18 cellular contexts compared by ENCODE assay signal in the genomic region with DNA sequence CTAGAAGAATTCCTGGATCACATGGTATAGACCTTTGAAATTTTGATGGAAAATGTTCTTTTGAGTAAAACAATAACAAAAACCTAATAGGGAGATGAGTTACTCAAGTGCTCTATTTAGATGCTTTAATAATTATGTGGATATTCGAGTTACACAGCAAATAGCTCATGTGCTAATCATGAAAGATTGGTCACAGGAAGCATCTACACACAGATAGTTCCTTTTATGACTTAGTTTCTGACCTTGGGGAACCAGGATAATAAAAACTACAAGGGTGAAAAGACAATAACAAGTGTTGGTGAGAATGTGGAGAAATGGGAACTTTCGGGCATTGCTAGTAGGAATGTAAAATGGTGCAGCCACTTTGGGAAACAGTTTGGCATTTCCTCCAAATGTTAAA. TPM values are rescaled to one million over a fixed set of nuclear protein-coding genes. Genes with fewer than 3 reads are reported as not detected.
DNase-seq lines count a peak whose midpoint lies in the region; ATAC-seq and TF ChIP-seq lines count a peak whose summit lies in the region.
"Had no signal": no experiment of that assay in that cellular context is flagged by ENCODE, and none has a peak within 500 bp of the region (broad histone marks: within the 10 kb centered on the region; RNA-seq: fewer than 3 reads in every experiment).

No MANE protein-coding gene starts in this region.

- H4K20me1 ChIP-seq in mammary epithelial cell (ENCODE audit: insufficient read depth, low read length): peaks cover 2% of the 10 kb centered on the region

- H3K9me3 Mint-ChIP-seq in MCF 10A (ENCODE audit: unreplicated experiment): no peaks in the 10 kb centered on the region
- H3K9me3 Mint-ChIP-seq in naive thymus-derived CD4-positive, alpha-beta T cell: no peaks in the 10 kb centered on the region
- H3K9me3 Mint-ChIP-seq: CD14-positive monocyte had no signal

- no peak overlapping the region for H3K4me3 ChIP-seq in mammary epithelial cell (replicated peaks in 1 of 3; ENCODE audit: insufficient read depth in 1 of 3, low read depth in 2 of 3, low read length in 3 of 3)
- no peak overlapping the region for H3K4me3 ChIP-seq in naive thymus-derived CD4-positive, alpha-beta T cell (ENCODE audit: low read length)
- H3K4me3 ChIP-seq: K562 had no signal

- peaks cover 22% of the 10 kb centered on the region for H3K36me3 ChIP-seq in mammary epithelial cell (ENCODE audit: insufficient read depth, low read length)
- peaks cover 0 to 58% (median 3%) of the 10 kb centered on the region in 3 experiments for H3K36me3 ChIP-seq in naive thymus-derived CD4-positive, alpha-beta T cell (ENCODE audit: control insufficient read depth in 2 of 3, insufficient read depth in 3 of 3, low read length in 3 of 3)

- H3K79me2 ChIP-seq in mammary epithelial cell (ENCODE audit: insufficient read depth, low read length): peaks cover 92% of the 10 kb centered on the region

- POLR2A ChIA-PET in MCF 10A (lab: Yijun Ruan, JAX): interaction anchor here (0.6 to 12.9 kb wide), 5 partner anchors 10 to 1344 kb away, joined by 3 to 177 read pairs (median 4); partner anchors contain the start of genes PEDS1 and UBE2V1
- POLR2A ChIA-PET in naive thymus-derived CD4-positive, alpha-beta T cell (lab: Charles Lee): interaction anchor here (1.0 kb wide), 1 partner anchor 23 kb away, joined by 4 read pairs; no protein-coding TSS in a partner anchor

- H3K27ac Mint-ChIP-seq in MCF 10A (ENCODE audit: low read depth, unreplicated experiment) (no peak overlapping the region), T-helper 17 cell (peak overlapping the region; percentile 62)
- H3K27ac Mint-ChIP-seq in naive thymus-derived CD4-positive, alpha-beta T cell: peak overlapping the region in 5 of 9 donors; percentile 9 to 49 (median 40)

- WGBS in mammary epithelial cell (ENCODE audit: low coverage, missing lambda C conversion rate): 87% methylated on average over 2 of the region's 2 CpGs

- in situ Hi-C loops in mammary epithelial cell (cut with MboI; ENCODE audit: low sequenced_read_pairs in 2 of 2): no loop called here
- in situ Hi-C loops in KBM-7 (cut with MboI; ENCODE audit: low pct_unique_long_range_greater_than_20kb, low sequenced_read_pairs): no loop called here

- BruUV-seq in mammary epithelial cell (replicated peaks; lab: Mats Ljungman, UMichigan) (TSS peak; percentile 6), MCF 10A (replicated peaks; lab: Mats Ljungman, UMichigan) (no TSS peak)

- TF ChIP-seq CTCF in mammary epithelial cell (conservative IDR thresholded peaks at IDR 0.05 in 1 of 2, IDR thresholded peaks at IDR 0.05 in 1 of 2; ENCODE audit: extremely low read depth in 1 of 2, insufficient read depth in 1 of 2, low read depth in 1 of 2, low read length in 2 of 2) (no peak), MCF 10A (IDR thresholded peaks at IDR 0.05; ENCODE audit: unreplicated experiment) (no peak)

- H3K4me2 ChIP-seq in mammary epithelial cell (ENCODE audit: insufficient read depth, low read depth, low read length): no peak overlapping the region

- CTCF ChIA-PET in mammary epithelial cell (lab: Charles Lee; ENCODE audit: low non-redundant PET): no interaction called here
- CTCF ChIA-PET in MCF 10A (lab: Yijun Ruan, JAX): interaction anchor here (0.6 to 3.0 kb wide), 5 partner anchors 8 to 115 kb away, joined by 4 to 14 read pairs (median 5); no protein-coding TSS in a partner anchor
- CTCF ChIA-PET in naive thymus-derived CD4-positive, alpha-beta T cell (lab: Charles Lee): no interaction called here

- H3K27me3 Mint-ChIP-seq in MCF 10A (ENCODE audit: insufficient read depth, unreplicated experiment) (no peaks in the 10 kb centered on the region), T-helper 17 cell (no peaks in the 10 kb centered on the region)
- H3K27me3 Mint-ChIP-seq in naive thymus-derived CD4-positive, alpha-beta T cell: no peaks in the 10 kb centered on the region

- no peak overlapping the region for H3K9ac ChIP-seq in mammary epithelial cell (ENCODE audit: insufficient read depth, low read length)

- H3K27me3 ChIP-seq in mammary epithelial cell (ENCODE audit: insufficient read depth, low read length): no peaks in the 10 kb centered on the region
- no peaks in the 10 kb centered on the region for H3K27me3 ChIP-seq in naive thymus-derived CD4-positive, alpha-beta T cell (ENCODE audit: control insufficient read depth in 2 of 2, insufficient read depth in 2 of 2, low read length in 2 of 2)

- intact Hi-C loops in mammary epithelial cell (cut with micrococcal nuclease): no loop called here
- intact Hi-C loops in MCF 10A (cut with micrococcal nuclease): no loop called here
- intact Hi-C loops in naive thymus-derived CD4-positive, alpha-beta T cell (cut with micrococcal nuclease): no loop called here

- no peak overlapping the region for H3K27ac ChIP-seq in mammary epithelial cell (ENCODE audit: insufficient read depth, low read depth, low read length)
- no peak overlapping the region for H3K27ac ChIP-seq in naive thymus-derived CD4-positive, alpha-beta T cell (ENCODE audit: low read depth, low read length)
- H3K27ac ChIP-seq: RWPE1 had no signal

- ATAC-seq in T-helper 17 cell (no peak), GM21515 (IDR thresholded peaks at IDR 0.05; ENCODE audit: unreplicated experiment) (no peak)
- ATAC-seq in naive thymus-derived CD4-positive, alpha-beta T cell: no peak
- ATAC-seq: K562 had no signal

- no peaks in the 10 kb centered on the region for H3K4me1 ChIP-seq in mammary epithelial cell (ENCODE audit: insufficient read depth, low read length)
- H3K4me1 ChIP-seq in naive thymus-derived CD4-positive, alpha-beta T cell (ENCODE audit: control insufficient read depth in 2 of 2, insufficient read depth in 2 of 2, low read length in 2 of 2): peaks cover 0 to 3% of the 10 kb centered on the region in 2 donors

- H3K4me3 Mint-ChIP-seq in MCF 10A (ENCODE audit: unreplicated experiment) (no peak overlapping the region), T-helper 17 cell (no peak overlapping the region)
- no peak overlapping the region for H3K4me3 Mint-ChIP-seq in naive thymus-derived CD4-positive, alpha-beta T cell
- H3K4me3 Mint-ChIP-seq: CD14-positive monocyte had no signal

- DNase-seq in mammary epithelial cell (no peak), MCF 10A (ENCODE audit: unreplicated experiment) (no peak), T-helper 17 cell (no peak), KBM-7 (no peak), dedifferentiated amniotic fluid mesenchymal stem cell (ENCODE audit: extremely low spot score) (no peak)
- no peak for DNase-seq in naive thymus-derived CD4-positive, alpha-beta T cell
- DNase-seq: NCI-H1048; NCI-H146; NCI-H2107; NCI-H345; NCI-H526 treated with DMSO at 0.1 percent for 48 hours; NK-92 treated with Interleukin-12 subunit alpha and Interleukin-12 subunit beta, amount 100 ng/mL, for 24 hours; OCI-M1 had no signal

- H3K36me3 Mint-ChIP-seq in MCF 10A (ENCODE audit: insufficient read depth, unreplicated experiment): peaks cover 68% of the 10 kb centered on the region
- peaks cover 2% of the 10 kb centered on the region for H3K36me3 Mint-ChIP-seq in T-helper 17 cell (ENCODE audit: low read depth)
- H3K36me3 Mint-ChIP-seq in naive thymus-derived CD4-positive, alpha-beta T cell: peaks cover 0 to 28% (median 12%) of the 10 kb centered on the region in 5 donors

- H3K9me3 ChIP-seq in mammary epithelial cell (replicated peaks; ENCODE audit: insufficient read depth, low read length) (no peaks in the 10 kb centered on the region), T-helper 17 cell (ENCODE audit: control insufficient read depth, low read length, poor library complexity, severe bottlenecking) (no peaks in the 10 kb centered on the region)
- no peaks in the 10 kb centered on the region for H3K9me3 ChIP-seq in naive thymus-derived CD4-positive, alpha-beta T cell (ENCODE audit: control insufficient read depth in 2 of 3, low read length in 3 of 3)
- H3K9me3 ChIP-seq: Caco-2 had no signal

- dilution Hi-C loops in mammary epithelial cell (cut with HindIII; ENCODE audit: low sequenced_read_pairs): loop anchor here (5.0 kb wide), 2 partner anchors 56 to 69 kb away; no protein-coding TSS in a partner anchor

- H2AFZ ChIP-seq in mammary epithelial cell (ENCODE audit: low read depth, low read length): no peak overlapping the region

- H3K4me1 Mint-ChIP-seq in MCF 10A (ENCODE audit: insufficient read depth, unreplicated experiment) (peaks cover 20% of the 10 kb centered on the region), T-helper 17 cell (peaks cover 24% of the 10 kb centered on the region)
- H3K4me1 Mint-ChIP-seq in naive thymus-derived CD4-positive, alpha-beta T cell: peaks cover 12 to 47% (median 32%) of the 10 kb centered on the region in 7 donors

RNA-seq across cellular contexts. Expression of gene UBE2V1, which starts 19.7 kb away (rescaled TPM):
- total RNA-seq in mammary epithelial cell: 100 to 1,000 TPM in 1 of 2 donors, 10 to 100 TPM in 1; 54.8 to 119 TPM
- 109 TPM for polyA plus RNA-seq in mammary epithelial cell
- polyA minus RNA-seq in mammary epithelial cell: 157 TPM
- total RNA-seq in MCF 10A (2022): 99.5 and 110 TPM in 2 replicates
- 100 to 1,000 TPM; 124 to 151 TPM for total RNA-seq in T-helper 17 cell
- total RNA-seq in naive thymus-derived CD4-positive, alpha-beta T cell: 100 to 1,000 TPM; 131 to 167 (median 140) TPM
- 100 to 1,000 TPM; 128 to 134 TPM for polyA plus RNA-seq in naive thymus-derived CD4-positive, alpha-beta T cell
